In the genomic region with DNA sequence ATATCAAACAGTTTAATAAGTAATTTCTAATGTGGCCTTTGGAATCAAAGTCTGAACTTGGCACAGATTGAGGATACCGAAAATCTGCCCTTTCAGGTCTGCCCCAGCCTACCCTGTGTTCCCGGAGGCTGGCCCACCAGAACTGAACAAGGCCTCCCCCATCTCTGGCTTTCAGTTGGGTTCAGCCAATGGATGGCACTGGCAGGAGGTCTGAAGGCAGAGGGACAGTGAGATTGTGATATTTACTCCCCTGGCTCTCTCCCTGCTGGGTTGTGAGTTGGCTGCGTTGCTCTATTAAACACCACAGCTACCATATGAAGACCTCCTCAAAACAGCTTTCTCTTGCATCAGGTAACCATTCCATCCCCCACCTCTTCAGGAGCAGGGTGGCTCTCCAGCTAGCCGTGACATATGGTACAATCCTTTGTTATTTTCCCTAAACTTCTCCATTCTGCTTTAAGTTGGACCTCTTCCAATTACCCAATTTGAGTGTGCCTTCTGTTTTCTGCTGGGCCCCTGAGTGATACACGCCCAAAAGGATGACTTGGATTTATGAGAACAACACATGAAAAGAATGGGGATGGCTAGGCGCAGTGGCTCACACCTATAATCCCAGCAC, we compare ENCODE assay signal across 1 cellular context.
TF ChIP-seq lines count a peak whose summit lies in the region.

No MANE protein-coding gene starts in this region.

TF ChIP-seq in HEK293, 187 proteins besides CTCF, POLR2A, EP300 and RAD21 (continued from another document):
- TF ChIP-seq ZNF175 (tag by site-specific recombination; IDR thresholded peaks at IDR 0.05) (no peak), MZF1 (tag by site-specific recombination; IDR thresholded peaks at IDR 0.05; ENCODE audit: borderline replicate concordance) (peak; percentile 66; the same call in 1 of the 2 replicates), SP7 (tag by site-specific recombination; IDR thresholded peaks at IDR 0.05) (peak; percentile 56; the same call in 1 of the 2 replicates), ZNF514 (tag by site-specific recombination; IDR thresholded peaks at IDR 0.05) (no peak), ZBTB17 (tag by site-specific recombination; IDR thresholded peaks at IDR 0.05) (peak; percentile 46; the same call in 1 of the 2 replicates)
- TF ChIP-seq, protein P1, sequence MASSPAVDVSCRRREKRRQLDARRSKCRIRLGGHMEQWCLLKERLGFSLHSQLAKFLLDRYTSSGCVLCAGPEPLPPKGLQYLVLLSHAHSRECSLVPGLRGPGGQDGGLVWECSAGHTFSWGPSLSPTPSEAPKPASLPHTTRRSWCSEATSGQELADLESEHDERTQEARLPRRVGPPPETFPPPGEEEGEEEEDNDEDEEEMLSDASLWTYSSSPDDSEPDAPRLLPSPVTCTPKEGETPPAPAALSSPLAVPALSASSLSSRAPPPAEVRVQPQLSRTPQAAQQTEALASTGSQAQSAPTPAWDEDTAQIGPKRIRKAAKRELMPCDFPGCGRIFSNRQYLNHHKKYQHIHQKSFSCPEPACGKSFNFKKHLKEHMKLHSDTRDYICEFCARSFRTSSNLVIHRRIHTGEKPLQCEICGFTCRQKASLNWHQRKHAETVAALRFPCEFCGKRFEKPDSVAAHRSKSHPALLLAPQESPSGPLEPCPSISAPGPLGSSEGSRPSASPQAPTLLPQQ (tag by site-specific recombination; IDR thresholded peaks at IDR 0.05), result peak; percentile 35; the same call in 1 of the 2 replicates
TF ChIP-seq in HEK293: peak in this region for 13.
